ENCODE assay signal across 13 cellular contexts in genomic region chr2:106261871-106262321, GRCh38.
"Had no signal": no experiment of that assay in that cellular context is flagged by ENCODE, and none has a peak within 500 bp of the region (broad histone marks: within the 10 kb centered on the region; RNA-seq: fewer than 3 reads in every experiment).

No MANE protein-coding gene starts in this region.

- H3K79me2 ChIP-seq: parathyroid adenoma had no signal

- H3K4me3 ChIP-seq: left lung, tibial nerve had no signal

- H3K4me3 Mint-ChIP-seq: activated CD4-positive, alpha-beta T cell treated with anti-CD3 and anti-CD28 coated beads for 36 hours; activated CD8-positive, alpha-beta T cell treated with anti-CD3 and anti-CD28 coated beads, Interleukin-2, amount 10 ng/mL, durations not matched to agents 7 days and 5 days; activated naive CD8-positive, alpha-beta T cell treated with anti-CD3 and anti-CD28 coated beads for 36 hours; memory B cell had no signal

- DNase-seq: activated CD4-positive, alpha-beta T cell treated with anti-CD3 and anti-CD28 coated beads for 36 hours; activated CD8-positive, alpha-beta memory T cell treated with anti-CD3 and anti-CD28 coated beads, Interleukin-2, amount 50 U/mL, for 48 hours; activated CD8-positive, alpha-beta T cell treated with anti-CD3 and anti-CD28 coated beads, Interleukin-2, amount 10 ng/mL, durations not matched to agents 7 days and 5 days; activated naive CD8-positive, alpha-beta T cell treated with anti-CD3 and anti-CD28 coated beads for 36 hours; brain microvascular endothelial cell; cerebellar nuclear complex; dermis blood vessel endothelial cell; erythroblast; left lung; T1000 had no signal

- H3K9me3 ChIP-seq: left lung, tibial nerve had no signal

- H3K27ac Mint-ChIP-seq: activated CD4-positive, alpha-beta T cell treated with anti-CD3 and anti-CD28 coated beads for 36 hours; activated CD8-positive, alpha-beta T cell treated with anti-CD3 and anti-CD28 coated beads, Interleukin-2, amount 10 ng/mL, durations not matched to agents 7 days and 5 days; activated naive CD8-positive, alpha-beta T cell treated with anti-CD3 and anti-CD28 coated beads for 36 hours; memory B cell had no signal

- H3K27me3 ChIP-seq: brain microvascular endothelial cell, left lung, tibial nerve had no signal

- H3K27me3 Mint-ChIP-seq: activated CD4-positive, alpha-beta T cell treated with anti-CD3 and anti-CD28 coated beads for 36 hours; activated naive CD8-positive, alpha-beta T cell treated with anti-CD3 and anti-CD28 coated beads for 36 hours had no signal

- H3K9me3 Mint-ChIP-seq: activated naive CD8-positive, alpha-beta T cell treated with anti-CD3 and anti-CD28 coated beads for 36 hours; memory B cell had no signal

- H3K4me1 Mint-ChIP-seq: activated CD4-positive, alpha-beta T cell treated with anti-CD3 and anti-CD28 coated beads for 36 hours; activated naive CD8-positive, alpha-beta T cell treated with anti-CD3 and anti-CD28 coated beads for 36 hours; memory B cell had no signal

- H3K4me1 ChIP-seq: left lung, parathyroid adenoma, tibial nerve had no signal

- H3K27ac ChIP-seq: brain microvascular endothelial cell, left lung, parathyroid adenoma, tibial nerve had no signal

- H3K36me3 ChIP-seq: brain microvascular endothelial cell, left lung, tibial nerve had no signal

- H3K36me3 Mint-ChIP-seq: activated naive CD8-positive, alpha-beta T cell treated with anti-CD3 and anti-CD28 coated beads for 36 hours; memory B cell had no signal

- ATAC-seq: activated CD4-positive, alpha-beta T cell treated with anti-CD3 and anti-CD28 coated beads for 36 hours; activated CD8-positive, alpha-beta T cell treated with anti-CD3 and anti-CD28 coated beads, Interleukin-2, amount 10 ng/mL, durations not matched to agents 7 days and 5 days; left lung had no signal

- H2AFZ ChIP-seq: parathyroid adenoma had no signal

- H3K9ac ChIP-seq: parathyroid adenoma had no signal
